ENCODE assay signal across 1 cellular context in the genomic region with DNA sequence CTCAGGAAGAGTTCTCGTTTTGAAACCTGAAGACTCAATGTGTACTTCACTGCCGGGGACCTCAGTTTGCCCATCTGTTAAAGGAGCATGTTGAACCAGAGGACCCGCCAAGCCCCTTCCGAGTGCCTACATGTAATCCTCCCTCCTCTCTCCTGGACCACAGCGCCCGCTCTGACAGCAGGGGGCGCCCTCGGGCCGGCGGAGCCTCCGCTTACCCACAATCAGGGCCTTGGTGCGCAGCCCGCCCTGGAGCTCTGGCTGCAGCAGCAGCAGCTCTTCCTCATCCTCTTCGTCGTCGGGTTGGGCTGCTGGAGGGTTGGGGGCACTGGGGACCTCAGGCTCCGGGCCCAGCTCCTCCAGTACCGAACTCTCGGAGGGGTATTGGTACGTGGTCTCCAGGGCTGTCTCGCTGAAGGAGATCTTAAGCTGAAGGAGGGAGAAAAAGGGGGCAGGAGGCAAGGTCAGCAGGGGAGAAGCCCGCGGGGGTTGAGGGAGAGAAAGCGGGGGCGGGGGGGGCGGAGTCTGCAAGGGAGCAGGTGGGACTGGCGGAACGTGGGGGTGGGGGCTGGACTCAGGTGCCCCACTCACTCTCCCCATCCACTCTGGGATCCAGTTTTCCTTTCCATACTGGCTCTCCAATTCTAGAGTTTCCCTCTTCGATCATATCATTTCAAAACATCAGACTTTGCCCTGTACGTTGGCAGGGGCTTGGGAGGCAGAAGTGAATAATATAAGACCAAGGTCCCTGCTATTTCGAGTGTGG.
TF ChIP-seq lines count a peak whose summit lies in the region.

No MANE protein-coding gene starts in this region.

TF ChIP-seq in WTC11, 78 proteins besides CTCF, POLR2A, EP300 and RAD21 (continued from another document):
- TF ChIP-seq, protein P1, sequence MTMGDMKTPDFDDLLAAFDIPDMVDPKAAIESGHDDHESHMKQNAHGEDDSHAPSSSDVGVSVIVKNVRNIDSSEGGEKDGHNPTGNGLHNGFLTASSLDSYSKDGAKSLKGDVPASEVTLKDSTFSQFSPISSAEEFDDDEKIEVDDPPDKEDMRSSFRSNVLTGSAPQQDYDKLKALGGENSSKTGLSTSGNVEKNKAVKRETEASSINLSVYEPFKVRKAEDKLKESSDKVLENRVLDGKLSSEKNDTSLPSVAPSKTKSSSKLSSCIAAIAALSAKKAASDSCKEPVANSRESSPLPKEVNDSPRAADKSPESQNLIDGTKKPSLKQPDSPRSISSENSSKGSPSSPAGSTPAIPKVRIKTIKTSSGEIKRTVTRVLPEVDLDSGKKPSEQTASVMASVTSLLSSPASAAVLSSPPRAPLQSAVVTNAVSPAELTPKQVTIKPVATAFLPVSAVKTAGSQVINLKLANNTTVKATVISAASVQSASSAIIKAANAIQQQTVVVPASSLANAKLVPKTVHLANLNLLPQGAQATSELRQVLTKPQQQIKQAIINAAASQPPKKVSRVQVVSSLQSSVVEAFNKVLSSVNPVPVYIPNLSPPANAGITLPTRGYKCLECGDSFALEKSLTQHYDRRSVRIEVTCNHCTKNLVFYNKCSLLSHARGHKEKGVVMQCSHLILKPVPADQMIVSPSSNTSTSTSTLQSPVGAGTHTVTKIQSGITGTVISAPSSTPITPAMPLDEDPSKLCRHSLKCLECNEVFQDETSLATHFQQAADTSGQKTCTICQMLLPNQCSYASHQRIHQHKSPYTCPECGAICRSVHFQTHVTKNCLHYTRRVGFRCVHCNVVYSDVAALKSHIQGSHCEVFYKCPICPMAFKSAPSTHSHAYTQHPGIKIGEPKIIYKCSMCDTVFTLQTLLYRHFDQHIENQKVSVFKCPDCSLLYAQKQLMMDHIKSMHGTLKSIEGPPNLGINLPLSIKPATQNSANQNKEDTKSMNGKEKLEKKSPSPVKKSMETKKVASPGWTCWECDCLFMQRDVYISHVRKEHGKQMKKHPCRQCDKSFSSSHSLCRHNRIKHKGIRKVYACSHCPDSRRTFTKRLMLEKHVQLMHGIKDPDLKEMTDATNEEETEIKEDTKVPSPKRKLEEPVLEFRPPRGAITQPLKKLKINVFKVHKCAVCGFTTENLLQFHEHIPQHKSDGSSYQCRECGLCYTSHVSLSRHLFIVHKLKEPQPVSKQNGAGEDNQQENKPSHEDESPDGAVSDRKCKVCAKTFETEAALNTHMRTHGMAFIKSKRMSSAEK (CRISPR knock-in tag; IDR thresholded peaks at IDR 0.05; ENCODE audit: borderline replicate concordance): no peak
- TF ChIP-seq ZNF317 (CRISPR knock-in tag; IDR thresholded peaks at IDR 0.05; ENCODE audit: borderline replicate concordance, low read depth): no peak
- TF ChIP-seq, protein P2, sequence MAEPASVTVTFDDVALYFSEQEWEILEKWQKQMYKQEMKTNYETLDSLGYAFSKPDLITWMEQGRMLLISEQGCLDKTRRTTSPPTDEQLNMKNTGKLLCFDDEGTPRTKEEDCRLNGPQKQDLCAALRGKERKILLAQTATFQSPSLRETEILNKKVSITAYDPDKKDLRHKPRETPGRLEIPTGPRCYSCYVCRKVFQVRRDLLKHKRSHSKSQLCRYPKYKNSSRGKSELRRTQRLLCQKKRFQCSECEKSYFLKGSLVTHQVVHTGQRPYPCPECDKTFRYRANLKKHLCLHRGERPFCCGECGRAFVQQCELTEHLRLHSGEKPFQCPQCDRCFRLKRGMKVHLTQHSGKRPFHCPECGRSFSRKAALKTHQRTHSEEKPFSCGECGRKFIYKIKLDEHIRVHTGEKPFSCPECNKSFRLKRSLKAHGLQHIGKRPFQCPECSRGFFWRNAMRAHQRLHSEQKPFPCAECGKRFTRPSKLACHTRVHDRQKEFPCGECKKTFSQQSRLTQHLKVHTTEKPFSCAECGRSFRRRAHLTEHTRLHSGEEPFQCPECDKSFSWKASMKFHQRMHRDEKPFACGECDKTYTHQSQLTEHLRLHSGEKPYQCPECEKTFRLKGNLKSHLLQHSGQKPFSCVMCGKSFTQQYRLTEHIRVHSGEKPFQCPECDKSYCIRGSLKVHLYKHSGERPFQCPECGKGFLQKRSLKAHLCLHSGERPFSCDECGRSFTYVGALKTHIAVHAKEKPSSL (CRISPR knock-in tag; conservative IDR thresholded peaks at IDR 0.05): no peak
- no peak for TF ChIP-seq MYBL2 (CRISPR knock-in tag; IDR thresholded peaks at IDR 0.05)
- no peak for TF ChIP-seq NR3C1 (CRISPR knock-in tag; conservative IDR thresholded peaks at IDR 0.05; ENCODE audit: low read depth)
- TF ChIP-seq GTF2I (CRISPR knock-in tag; conservative IDR thresholded peaks at IDR 0.05): peak; percentile 86
- peak; percentile 49; the same call in 1 of the 2 replicates for TF ChIP-seq GABPB1 (CRISPR knock-in tag; IDR thresholded peaks at IDR 0.05)
- no peak for TF ChIP-seq ETV6 (CRISPR knock-in tag; IDR thresholded peaks at IDR 0.05)
- no peak for TF ChIP-seq NFATC4 (CRISPR knock-in tag; IDR thresholded peaks at IDR 0.05)
- TF ChIP-seq, protein P3, sequence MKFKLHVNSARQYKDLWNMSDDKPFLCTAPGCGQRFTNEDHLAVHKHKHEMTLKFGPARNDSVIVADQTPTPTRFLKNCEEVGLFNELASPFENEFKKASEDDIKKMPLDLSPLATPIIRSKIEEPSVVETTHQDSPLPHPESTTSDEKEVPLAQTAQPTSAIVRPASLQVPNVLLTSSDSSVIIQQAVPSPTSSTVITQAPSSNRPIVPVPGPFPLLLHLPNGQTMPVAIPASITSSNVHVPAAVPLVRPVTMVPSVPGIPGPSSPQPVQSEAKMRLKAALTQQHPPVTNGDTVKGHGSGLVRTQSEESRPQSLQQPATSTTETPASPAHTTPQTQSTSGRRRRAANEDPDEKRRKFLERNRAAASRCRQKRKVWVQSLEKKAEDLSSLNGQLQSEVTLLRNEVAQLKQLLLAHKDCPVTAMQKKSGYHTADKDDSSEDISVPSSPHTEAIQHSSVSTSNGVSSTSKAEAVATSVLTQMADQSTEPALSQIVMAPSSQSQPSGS (CRISPR knock-in tag; IDR thresholded peaks at IDR 0.05; ENCODE audit: borderline replicate concordance, low read depth): no peak
- TF ChIP-seq, protein P4, sequence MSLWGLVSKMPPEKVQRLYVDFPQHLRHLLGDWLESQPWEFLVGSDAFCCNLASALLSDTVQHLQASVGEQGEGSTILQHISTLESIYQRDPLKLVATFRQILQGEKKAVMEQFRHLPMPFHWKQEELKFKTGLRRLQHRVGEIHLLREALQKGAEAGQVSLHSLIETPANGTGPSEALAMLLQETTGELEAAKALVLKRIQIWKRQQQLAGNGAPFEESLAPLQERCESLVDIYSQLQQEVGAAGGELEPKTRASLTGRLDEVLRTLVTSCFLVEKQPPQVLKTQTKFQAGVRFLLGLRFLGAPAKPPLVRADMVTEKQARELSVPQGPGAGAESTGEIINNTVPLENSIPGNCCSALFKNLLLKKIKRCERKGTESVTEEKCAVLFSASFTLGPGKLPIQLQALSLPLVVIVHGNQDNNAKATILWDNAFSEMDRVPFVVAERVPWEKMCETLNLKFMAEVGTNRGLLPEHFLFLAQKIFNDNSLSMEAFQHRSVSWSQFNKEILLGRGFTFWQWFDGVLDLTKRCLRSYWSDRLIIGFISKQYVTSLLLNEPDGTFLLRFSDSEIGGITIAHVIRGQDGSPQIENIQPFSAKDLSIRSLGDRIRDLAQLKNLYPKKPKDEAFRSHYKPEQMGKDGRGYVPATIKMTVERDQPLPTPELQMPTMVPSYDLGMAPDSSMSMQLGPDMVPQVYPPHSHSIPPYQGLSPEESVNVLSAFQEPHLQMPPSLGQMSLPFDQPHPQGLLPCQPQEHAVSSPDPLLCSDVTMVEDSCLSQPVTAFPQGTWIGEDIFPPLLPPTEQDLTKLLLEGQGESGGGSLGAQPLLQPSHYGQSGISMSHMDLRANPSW (CRISPR knock-in tag; conservative IDR thresholded peaks at IDR 0.05; ENCODE audit: low read depth): no peak
- TF ChIP-seq RELA (CRISPR knock-in tag; IDR thresholded peaks at IDR 0.05; ENCODE audit: borderline replicate concordance): no peak
- TF ChIP-seq TEAD1 (CRISPR knock-in tag; IDR thresholded peaks at IDR 0.05): 0 out of 2 replicates have a peak, but pooled peaks have one; percentile 25
- TF ChIP-seq TP53 (CRISPR knock-in tag; IDR thresholded peaks at IDR 0.05): no peak
- TF ChIP-seq, protein P5, sequence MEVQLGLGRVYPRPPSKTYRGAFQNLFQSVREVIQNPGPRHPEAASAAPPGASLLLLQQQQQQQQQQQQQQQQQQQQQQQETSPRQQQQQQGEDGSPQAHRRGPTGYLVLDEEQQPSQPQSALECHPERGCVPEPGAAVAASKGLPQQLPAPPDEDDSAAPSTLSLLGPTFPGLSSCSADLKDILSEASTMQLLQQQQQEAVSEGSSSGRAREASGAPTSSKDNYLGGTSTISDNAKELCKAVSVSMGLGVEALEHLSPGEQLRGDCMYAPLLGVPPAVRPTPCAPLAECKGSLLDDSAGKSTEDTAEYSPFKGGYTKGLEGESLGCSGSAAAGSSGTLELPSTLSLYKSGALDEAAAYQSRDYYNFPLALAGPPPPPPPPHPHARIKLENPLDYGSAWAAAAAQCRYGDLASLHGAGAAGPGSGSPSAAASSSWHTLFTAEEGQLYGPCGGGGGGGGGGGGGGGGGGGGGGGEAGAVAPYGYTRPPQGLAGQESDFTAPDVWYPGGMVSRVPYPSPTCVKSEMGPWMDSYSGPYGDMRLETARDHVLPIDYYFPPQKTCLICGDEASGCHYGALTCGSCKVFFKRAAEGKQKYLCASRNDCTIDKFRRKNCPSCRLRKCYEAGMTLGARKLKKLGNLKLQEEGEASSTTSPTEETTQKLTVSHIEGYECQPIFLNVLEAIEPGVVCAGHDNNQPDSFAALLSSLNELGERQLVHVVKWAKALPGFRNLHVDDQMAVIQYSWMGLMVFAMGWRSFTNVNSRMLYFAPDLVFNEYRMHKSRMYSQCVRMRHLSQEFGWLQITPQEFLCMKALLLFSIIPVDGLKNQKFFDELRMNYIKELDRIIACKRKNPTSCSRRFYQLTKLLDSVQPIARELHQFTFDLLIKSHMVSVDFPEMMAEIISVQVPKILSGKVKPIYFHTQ (CRISPR knock-in tag; IDR thresholded peaks at IDR 0.05): no peak
- TF ChIP-seq JAZF1 (CRISPR knock-in tag; IDR thresholded peaks at IDR 0.05): no peak
- TF ChIP-seq, protein P6, sequence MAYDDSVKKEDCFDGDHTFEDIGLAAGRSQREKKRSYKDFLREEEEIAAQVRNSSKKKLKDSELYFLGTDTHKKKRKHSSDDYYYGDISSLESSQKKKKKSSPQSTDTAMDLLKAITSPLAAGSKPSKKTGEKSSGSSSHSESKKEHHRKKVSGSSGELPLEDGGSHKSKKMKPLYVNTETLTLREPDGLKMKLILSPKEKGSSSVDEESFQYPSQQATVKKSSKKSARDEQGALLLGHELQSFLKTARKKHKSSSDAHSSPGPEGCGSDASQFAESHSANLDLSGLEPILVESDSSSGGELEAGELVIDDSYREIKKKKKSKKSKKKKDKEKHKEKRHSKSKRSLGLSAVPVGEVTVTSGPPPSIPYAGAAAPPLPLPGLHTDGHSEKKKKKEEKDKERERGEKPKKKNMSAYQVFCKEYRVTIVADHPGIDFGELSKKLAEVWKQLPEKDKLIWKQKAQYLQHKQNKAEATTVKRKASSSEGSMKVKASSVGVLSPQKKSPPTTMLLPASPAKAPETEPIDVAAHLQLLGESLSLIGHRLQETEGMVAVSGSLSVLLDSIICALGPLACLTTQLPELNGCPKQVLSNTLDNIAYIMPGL (CRISPR knock-in tag; IDR thresholded peaks at IDR 0.05): no peak; the same call in 1 of the 2 replicates
- no peak for TF ChIP-seq KAT7 (CRISPR knock-in tag; IDR thresholded peaks at IDR 0.05; ENCODE audit: borderline replicate concordance)
